In genomic region chr5:5360878-5361520, GRCh38 we compare ENCODE assay signal across 35 cellular contexts.
DNase-seq lines count a peak whose midpoint lies in the region; ATAC-seq, FAIRE-seq and TF ChIP-seq lines count a peak whose summit lies in the region.
"Had no signal": no experiment of that assay in that cellular context is flagged by ENCODE, and none has a peak within 500 bp of the region (broad histone marks: within the 10 kb centered on the region; RNA-seq: fewer than 3 reads in every experiment).

No MANE protein-coding gene starts in this region.

- no peaks in the 10 kb centered on the region for H3K27me3 Mint-ChIP-seq in mesothelial cell of epicardium (ENCODE audit: low read depth)
- H3K27me3 Mint-ChIP-seq: activated naive CD8-positive, alpha-beta T cell treated with anti-CD3 and anti-CD28 coated beads, Interleukin-2, amount 50 U/mL, for 24 hours had no signal

- peak; percentile 40 for FAIRE-seq in K562 (lab: Jason Lieb, UNC)
- FAIRE-seq: astrocyte, colon, islet of Langerhans had no signal

- TF ChIP-seq CTCF in K562 (IDR thresholded peaks at IDR 0.05 in 2 of 3, conservative IDR thresholded peaks at IDR 0.05 in 1 of 3; ENCODE audit: insufficient read depth in 2 of 3, low read depth in 1 of 3, low read length in 3 of 3) = no peak
- TF ChIP-seq CTCF in mesothelial cell of epicardium (IDR thresholded peaks at IDR 0.05; ENCODE audit: unreplicated experiment) = no peak

- ATAC-seq in K562 (no peak), GM21529 (IDR thresholded peaks at IDR 0.05; ENCODE audit: unreplicated experiment) (no peak)
- ATAC-seq: activated naive CD8-positive, alpha-beta T cell treated with anti-CD3 and anti-CD28 coated beads, Interleukin-2, amount 50 U/mL, for 24 hours; left ventricle myocardium superior; naive thymus-derived CD4-positive, alpha-beta T cell; SK-N-SH treated with all-trans-retinoic acid at 6 μM for 48 hours; T-helper 17 cell had no signal

- no peak overlapping the region for H3K4me3 ChIP-seq in K562
- no peak overlapping the region for H3K4me3 ChIP-seq in HAP-1
- H3K4me3 ChIP-seq: cardiac muscle cell, GM23248, tibial nerve had no signal

- WGBS in K562 (ENCODE audit: insufficient coverage, low coverage, missing lambda C conversion rate) = 2% methylated on average over 10 of the region's 10 CpGs

- H3K4me3 Mint-ChIP-seq in mesothelial cell of epicardium = no peak overlapping the region
- H3K4me3 Mint-ChIP-seq: activated naive CD8-positive, alpha-beta T cell treated with anti-CD3 and anti-CD28 coated beads, Interleukin-2, amount 50 U/mL, for 24 hours; naive thymus-derived CD4-positive, alpha-beta T cell; stimulated activated effector memory CD8-positive, alpha-beta T cell treated with anti-CD3 and anti-CD28 coated beads, Interleukin-12 subunit alpha, Interleukin-12 subunit beta, amount 100 ng/mL, for 72 hours; T-helper 17 cell had no signal

- no peak for TF ChIP-seq RAD21 in K562 (CRISPR knock-in tag; conservative IDR thresholded peaks at IDR 0.05 in 1 of 2, IDR thresholded peaks at IDR 0.05 in 1 of 2)

- H3K36me3 Mint-ChIP-seq in mesothelial cell of epicardium = no peaks in the 10 kb centered on the region
- H3K36me3 Mint-ChIP-seq: naive thymus-derived CD4-positive, alpha-beta T cell; stimulated activated effector memory CD8-positive, alpha-beta T cell treated with anti-CD3 and anti-CD28 coated beads, Interleukin-12 subunit alpha, Interleukin-12 subunit beta, amount 100 ng/mL, for 72 hours had no signal

- H3K9ac ChIP-seq in K562 (ENCODE audit: insufficient read depth in 1 of 2, low read depth in 2 of 2, low read length in 2 of 2) = no peak overlapping the region
- H3K9ac ChIP-seq: GM23248 had no signal

- H3K9me3 ChIP-seq in K562 (replicated peaks; ENCODE audit: control insufficient read depth, insufficient read depth, low read depth, low read length) (no peaks in the 10 kb centered on the region), HAP-1 (no peaks in the 10 kb centered on the region)
- H3K9me3 ChIP-seq: tibial nerve had no signal

- POLR2A ChIA-PET in K562 (lab: Yijun Ruan, JAX) = no interaction called here

- H3K9me1 ChIP-seq in K562 (ENCODE audit: control insufficient read depth, insufficient read depth, low read length) = no peaks in the 10 kb centered on the region

- intact Hi-C loops in K562 (cut with micrococcal nuclease) = no loop called here

- TF ChIP-seq EP300 in K562 (IDR thresholded peaks at IDR 0.05; ENCODE audit: low read length) = no peak

- CTCF ChIA-PET in K562 (lab: Yijun Ruan, JAX; ENCODE audit: low intra/inter-chr PET ratio) = no interaction called here

- H3K36me3 ChIP-seq in K562 (ENCODE audit: control insufficient read depth, insufficient read depth, low read length) = no peaks in the 10 kb centered on the region
- H3K36me3 ChIP-seq in HAP-1 (replicated peaks) = no peaks in the 10 kb centered on the region
- H3K36me3 ChIP-seq: cardiac muscle cell, tibial nerve had no signal

- H3K79me2 ChIP-seq in K562 (ENCODE audit: control insufficient read depth, insufficient read depth, low read length) = no peaks in the 10 kb centered on the region

- H3K9me3 Mint-ChIP-seq in mesothelial cell of epicardium = no peaks in the 10 kb centered on the region
- H3K9me3 Mint-ChIP-seq: activated naive CD8-positive, alpha-beta T cell treated with anti-CD3 and anti-CD28 coated beads, Interleukin-2, amount 50 U/mL, for 24 hours; stimulated activated effector memory CD8-positive, alpha-beta T cell treated with anti-CD3 and anti-CD28 coated beads, Interleukin-12 subunit alpha, Interleukin-12 subunit beta, amount 100 ng/mL, for 72 hours had no signal

- H3K4me1 Mint-ChIP-seq in mesothelial cell of epicardium = peaks cover 37% of the 10 kb centered on the region
- H3K4me1 Mint-ChIP-seq: activated naive CD8-positive, alpha-beta T cell treated with anti-CD3 and anti-CD28 coated beads, Interleukin-2, amount 50 U/mL, for 24 hours; stimulated activated effector memory CD8-positive, alpha-beta T cell treated with anti-CD3 and anti-CD28 coated beads, Interleukin-12 subunit alpha, Interleukin-12 subunit beta, amount 100 ng/mL, for 72 hours; T-helper 17 cell had no signal

- peaks cover 16 to 47% of the 10 kb centered on the region in 2 experiments for H3K27me3 ChIP-seq in K562 (ENCODE audit: control insufficient read depth in 2 of 2, insufficient read depth in 2 of 2, low read length in 2 of 2)
- no peaks in the 10 kb centered on the region for H3K27me3 ChIP-seq in HAP-1 (ENCODE audit: low read depth)
- H3K27me3 ChIP-seq: cardiac muscle cell, tibial nerve had no signal

- H3K27ac Mint-ChIP-seq in mesothelial cell of epicardium = peak overlapping the region; percentile 15
- H3K27ac Mint-ChIP-seq: activated naive CD8-positive, alpha-beta T cell treated with anti-CD3 and anti-CD28 coated beads, Interleukin-2, amount 50 U/mL, for 24 hours; naive thymus-derived CD4-positive, alpha-beta T cell; stimulated activated effector memory CD8-positive, alpha-beta T cell treated with anti-CD3 and anti-CD28 coated beads, Interleukin-12 subunit alpha, Interleukin-12 subunit beta, amount 100 ng/mL, for 72 hours; T-helper 17 cell had no signal

- H4K20me1 ChIP-seq in K562 (replicated peaks; ENCODE audit: control insufficient read depth, insufficient read depth, low read length) = no peaks in the 10 kb centered on the region

- TF ChIP-seq POLR2A in K562 (conservative IDR thresholded peaks at IDR 0.05) = no peak

- no peak overlapping the region for H3K27ac ChIP-seq in K562 (ENCODE audit: extremely low read depth, low read depth, low read length)
- H3K27ac ChIP-seq: 22Rv1, C4-2B, cardiac muscle cell, GM23248, tibial nerve had no signal

- H2AFZ ChIP-seq in K562 (ENCODE audit: low read depth, low read length) = no peak overlapping the region
- H2AFZ ChIP-seq: GM23248 had no signal

- H3K4me1 ChIP-seq in K562 (replicated peaks in 1 of 2; ENCODE audit: control insufficient read depth in 2 of 2, insufficient read depth in 2 of 2, low read length in 2 of 2) (no peaks in the 10 kb centered on the region; a peak in 1 of 5 replicates), HAP-1 (no peaks in the 10 kb centered on the region)
- H3K4me1 ChIP-seq: tibial nerve had no signal

- H3K4me2 ChIP-seq in K562 (ENCODE audit: insufficient read depth, low read length) = no peak overlapping the region

- no TSS peak for BruUV-seq in K562 (replicated peaks; lab: Mats Ljungman, UMichigan)

- DNase-seq in NCI-H748 (lab: John Stamatoyannopoulos, UW; ENCODE audit: unreplicated experiment) (peak; percentile 43), NCI-H748 treated with DMSO at 0.1 percent for 48 hours (lab: John Stamatoyannopoulos, UW) (no peak), K562 (ENCODE audit: extremely low read depth in 1 of 4, low spot score in 3 of 4) (no peak), mesothelial cell of epicardium (ENCODE audit: low spot score in 2 of 2, unreplicated experiment in 2 of 2) (no peak), ACHN (no peak), HAP-1 (ENCODE audit: low spot score in 2 of 2) (no peak), kidney glomerular epithelial cell (lab: John Stamatoyannopoulos, UW) (no peak)
- DNase-seq: activated CD4-positive, alpha-beta T cell treated with anti-CD3 and anti-CD28 coated beads, Interleukin-2, amount 50 U/mL, for 48 hours; activated CD4-positive, CD25-positive, alpha-beta regulatory T cell treated with anti-CD3 and anti-CD28 coated beads, Interleukin-2, amount 50 U/mL, for 72 hours; activated naive CD4-positive, alpha-beta T cell; activated naive CD8-positive, alpha-beta T cell treated with anti-CD3 and anti-CD28 coated beads, Interleukin-2, amount 50 U/mL, for 24 hours; DMS79; effector memory CD4-positive, alpha-beta T cell; erythroblast; GDM1; glutamatergic neuron; GM23248; Karpas-422; left ventricle myocardium superior; naive thymus-derived CD4-positive, alpha-beta T cell; NCI-H1417 treated with DMSO at 0.1 percent for 48 hours; NCI-H2081 treated with DMSO at 0.1 percent for 48 hours; NCI-H2227 treated with DMSO at 0.1 percent for 48 hours; NCI-H526 treated with DMSO at 0.1 percent for 48 hours; T-helper 17 cell had no signal

- in situ Hi-C loops in K562 (cut with MboI) (no loop called here), ACHN (cut with HindIII; ENCODE audit: low pct_ligation_motif_present, low pct_unique_long_range_greater_than_20kb, low sequenced_read_pairs) (no loop called here), HAP-1 (cut with MboI; ENCODE audit: low sequenced_read_pairs) (no loop called here)

TF ChIP-seq in K562, 482 proteins besides CTCF, POLR2A, EP300 and RAD21 (continues in another document):
- TF ChIP-seq ZNF592 (IDR thresholded peaks at IDR 0.05) (no peak), USF1 (CRISPR knock-in tag; IDR thresholded peaks at IDR 0.05) (no peak)
